ENCODE assay signal across 28 cellular contexts in genomic region chr2:16154061-16154460, GRCh38.
"Had no signal": no experiment of that assay in that cellular context is flagged by ENCODE, and none has a peak within 500 bp of the region (broad histone marks: within the 10 kb centered on the region; RNA-seq: fewer than 3 reads in every experiment).

No MANE protein-coding gene starts in this region.

- DNase-seq: activated effector memory CD4-positive, alpha-beta T cell treated with anti-CD3 and anti-CD28 coated beads, Interleukin-2, amount 50 U/mL, for 16 hours; activated effector memory CD4-positive, alpha-beta T cell treated with Interleukin-2 at 50 U/mL for 16 hours; activated gamma-delta T cell; activated gamma-delta T cell treated with Interleukin-2 at 50 U/mL for 16 hours; activated naive CD4-positive, alpha-beta T cell; activated naive CD4-positive, alpha-beta T cell treated with anti-CD3 and anti-CD28 coated beads for 36 hours; activated naive CD4-positive, alpha-beta T cell treated with anti-CD3 and anti-CD28 coated beads, Interleukin-2, amount 10 ng/mL, durations not matched to agents 7 days and 5 days; activated naive CD4-positive, alpha-beta T cell treated with anti-CD3 and anti-CD28 coated beads, Interleukin-2, amount 50 U/mL, for 16 hours; activated naive CD4-positive, alpha-beta T cell treated with Interleukin-2 at 50 U/mL for 16 hours; activated naive CD8-positive, alpha-beta T cell treated with anti-CD3 and anti-CD28 coated beads for 36 hours; activated naive CD8-positive, alpha-beta T cell treated with anti-CD3 and anti-CD28 coated beads, Interleukin-2, amount 10 ng/mL, durations not matched to agents 7 days and 5 days; activated naive CD8-positive, alpha-beta T cell treated with anti-CD3 and anti-CD28 coated beads, Interleukin-2, amount 50 U/mL, for 24 hours; activated T-cell treated with anti-CD3 and anti-CD28 coated beads, Interleukin-2, amount 50 U/mL, for 24 hours; activated T-cell treated with anti-CD3 and anti-CD28 coated beads, Interleukin-2, amount 50 U/mL, for 4 hours; activated T-cell treated with anti-CD3 and anti-CD28 coated beads, Interleukin-2, amount 50 U/mL, for 48 hours; activated T-cell treated with anti-CD3 and anti-CD28 coated beads, Interleukin-2, amount 50 U/mL, for 72 hours; adrenal gland; amniotic stem cell; amygdala; anterior cingulate cortex; aorta; body of pancreas; brain microvascular endothelial cell; caudate nucleus; central memory CD4-positive, alpha-beta T cell; cerebellar nuclear complex had no signal

- ATAC-seq: activated naive CD4-positive, alpha-beta T cell treated with anti-CD3 and anti-CD28 coated beads, Interleukin-2, amount 50 U/mL, for 72 hours; activated naive CD8-positive, alpha-beta T cell treated with anti-CD3 and anti-CD28 coated beads, Interleukin-2, amount 50 U/mL, for 24 hours; activated T-cell treated with anti-CD3 and anti-CD28 coated beads, Interleukin-2, amount 50 U/mL, for 4 hours; activated T-cell treated with anti-CD3 and anti-CD28 coated beads, Interleukin-2, amount 50 U/mL, for 72 hours; activated T-helper 17 cell treated with anti-CD3 and anti-CD28 coated beads, Interleukin-2, amount 50 U/mL, for 72 hours; body of pancreas had no signal
